23 cellular contexts compared by ENCODE assay signal in genomic region chr7:77232467-77232866, GRCh38. TPM values are rescaled to one million over a fixed set of nuclear protein-coding genes. Genes with fewer than 3 reads are reported as not detected.
"Had no signal": no experiment of that assay in that cellular context is flagged by ENCODE, and none has a peak within 500 bp of the region (broad histone marks: within the 10 kb centered on the region; RNA-seq: fewer than 3 reads in every experiment).

No MANE protein-coding gene starts in this region.

- H3K36me3 Mint-ChIP-seq: mesothelial cell of epicardium, type B pancreatic cell had no signal

- H3K4me1 ChIP-seq: suprapubic skin, vagina had no signal

- H3K4me3 Mint-ChIP-seq: mesothelial cell of epicardium; natural killer cell; stimulated activated naive B cell treated with anti-CD40 and anti-IgM and Interleukin-4, amounts not matched to agents 10 μg/mL and 1 μg/mL and 100 μg/mL, for 72 hours; stimulated activated naive CD8-positive, alpha-beta T cell treated with anti-CD3 and anti-CD28 coated beads, Interleukin-15, Interleukin-2, amounts not matched to agents 100 ng/mL and 50 ng/mL, for 24 hours; type B pancreatic cell had no signal

- H3K4me3 ChIP-seq: heart left ventricle, left ventricle myocardium inferior, lung, ovary, right atrium auricular region, skin epidermis, suprapubic skin, thoracic aorta, tibial artery, vagina had no signal

- H3K27ac Mint-ChIP-seq: mesothelial cell of epicardium; naive B cell; natural killer cell; progenitor cell of endocrine pancreas; stimulated activated naive B cell treated with anti-CD40 and anti-IgM and Interleukin-4, amounts not matched to agents 10 μg/mL and 1 μg/mL and 100 μg/mL, for 72 hours; stimulated activated naive CD8-positive, alpha-beta T cell treated with anti-CD3 and anti-CD28 coated beads, Interleukin-15, Interleukin-2, amounts not matched to agents 100 ng/mL and 50 ng/mL, for 24 hours; type B pancreatic cell had no signal

- H3K9me3 ChIP-seq: ovary, tibial artery, vagina had no signal

- ATAC-seq: heart left ventricle; natural killer cell; stimulated activated naive B cell treated with anti-CD40 and anti-IgM and Interleukin-4, amounts not matched to agents 10 μg/mL and 1 μg/mL and 100 μg/mL, for 72 hours had no signal

- H3K36me3 ChIP-seq: heart left ventricle, ovary, right atrium auricular region, thoracic aorta, tibial artery, vagina had no signal

- H3K27ac ChIP-seq: heart left ventricle, left ventricle myocardium inferior, ovary, right atrium auricular region, skin epidermis, suprapubic skin, thoracic aorta, tibial artery, vagina had no signal

- DNase-seq: heart left ventricle; islet precursor cell; left ventricle myocardium inferior; mesendoderm; naive B cell; natural killer cell; ovary; stimulated activated CD4-positive, alpha-beta T cell treated with anti-CD3 and anti-CD28 coated beads, Interleukin-12 subunit alpha, Interleukin-12 subunit beta, amount 100 ng/mL, for 4 hours; stimulated activated CD4-positive, alpha-beta T cell treated with anti-CD3 and anti-CD28 coated beads, Interleukin-15, amount 100 ng/mL, for 24 hours; stimulated activated CD4-positive, alpha-beta T cell treated with anti-CD3 and anti-CD28 coated beads, Interleukin-2, amount 100 ng/mL, for 24 hours; stimulated activated CD4-positive, alpha-beta T cell treated with anti-CD3 and anti-CD28 coated beads, Interleukin-4, amount 100 ng/mL, for 1 hour; stimulated activated naive B cell treated with anti-CD40 and anti-IgM and Interleukin-4, amounts not matched to agents 10 μg/mL and 1 μg/mL and 100 μg/mL, for 72 hours; tibial artery had no signal

- H3K4me1 Mint-ChIP-seq: naive B cell; natural killer cell; stimulated activated naive B cell treated with anti-CD40 and anti-IgM and Interleukin-4, amounts not matched to agents 10 μg/mL and 1 μg/mL and 100 μg/mL, for 72 hours had no signal

- H3K27me3 Mint-ChIP-seq: naive B cell; progenitor cell of endocrine pancreas; stimulated activated naive B cell treated with anti-CD40 and anti-IgM and Interleukin-4, amounts not matched to agents 10 μg/mL and 1 μg/mL and 100 μg/mL, for 72 hours; stimulated activated naive CD8-positive, alpha-beta T cell treated with anti-CD3 and anti-CD28 coated beads, Interleukin-15, Interleukin-2, amounts not matched to agents 100 ng/mL and 50 ng/mL, for 24 hours had no signal

- H3K27me3 ChIP-seq: heart left ventricle, ovary, right atrium auricular region, suprapubic skin, tibial artery, vagina had no signal

- H3K9me3 Mint-ChIP-seq: type B pancreatic cell had no signal

RNA-seq across cellular contexts. Expression of gene FGL2, which starts 32.8 kb away (rescaled TPM):
- total RNA-seq: mesothelial cell of epicardium, progenitor cell of endocrine pancreas had no signal
